24 cellular contexts compared by ENCODE assay signal in the genomic region with DNA sequence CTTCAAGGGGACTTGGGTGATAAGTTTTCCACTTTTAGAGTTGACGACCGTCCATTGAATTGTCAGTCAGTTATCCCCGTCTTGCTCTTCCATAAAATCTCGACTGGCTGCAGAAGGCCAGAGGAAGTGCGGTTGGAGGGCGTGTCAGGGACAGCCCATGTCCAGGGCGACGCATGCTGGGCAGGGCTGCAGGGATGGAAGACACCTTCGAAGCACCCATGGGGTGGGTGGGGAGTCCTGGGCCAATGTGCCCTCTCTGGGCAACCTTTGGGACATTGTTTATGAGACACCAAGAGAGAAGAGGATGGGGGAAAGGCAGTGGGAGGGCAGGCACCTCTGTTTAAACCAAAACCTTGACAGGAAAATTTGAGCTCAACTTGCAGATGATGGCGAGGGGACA. TPM values are rescaled to one million over a fixed set of nuclear protein-coding genes. Genes with fewer than 3 reads are reported as not detected.
"Had no signal": no experiment of that assay in that cellular context is flagged by ENCODE, and none has a peak within 500 bp of the region (broad histone marks: within the 10 kb centered on the region; RNA-seq: fewer than 3 reads in every experiment).

No MANE protein-coding gene starts in this region.

- H3K9me3 Mint-ChIP-seq: type B pancreatic cell had no signal

- ATAC-seq: foreskin keratinocyte, gastroesophageal sphincter, heart left ventricle, left lobe of liver, natural killer cell, sciatic nerve had no signal

- DNase-seq: dermis blood vessel endothelial cell; effector memory CD4-positive, alpha-beta T cell; foreskin keratinocyte; kidney; natural killer cell; stimulated activated CD4-positive, alpha-beta T cell treated with anti-CD3 and anti-CD28 coated beads, Interleukin-12 subunit alpha, Interleukin-12 subunit beta, amount 100 ng/mL, for 4 hours; stimulated activated CD4-positive, alpha-beta T cell treated with anti-CD3 and anti-CD28 coated beads, Interleukin-1b, Interleukin-23, amount 100 ng/mL, for 48 hours; stimulated activated CD4-positive, alpha-beta T cell treated with anti-CD3 and anti-CD28 coated beads, Interleukin-4, amount 100 ng/mL, for 1 hour; stimulated activated CD8-positive, alpha-beta memory T cell treated with anti-CD3 and anti-CD28 coated beads, Interleukin-4, amount 100 ng/mL, for 48 hours; stimulated activated naive CD4-positive, alpha-beta T cell treated with Interleukin-2 at 50 U/mL for 16 hours; thyroid gland had no signal

- H3K27me3 Mint-ChIP-seq: memory B cell had no signal

- H3K27ac Mint-ChIP-seq: memory B cell, natural killer cell, type B pancreatic cell had no signal

- H3K36me3 Mint-ChIP-seq: natural killer cell, type B pancreatic cell had no signal

- H3K4me3 Mint-ChIP-seq: memory B cell, natural killer cell, type B pancreatic cell had no signal

- H3K4me1 Mint-ChIP-seq: natural killer cell had no signal

RNA-seq across cellular contexts. Expression of gene EDN2, which starts 38.6 kb away (rescaled TPM):
- total RNA-seq: endothelial cell of umbilical vein, fibroblast of lung, left lobe of liver, liver, mononuclear cell, osteocyte, sciatic nerve, smooth muscle cell, temporal lobe, thyroid gland had no signal
